ENCODE assay signal across 1 cellular context in genomic region chr4:4188557-4188956, GRCh38.
TF ChIP-seq lines count a peak whose summit lies in the region.
"Not testable (repeated sequence)": the region's sequence is repeated elsewhere in the genome, so short reads cannot be mapped to it uniquely, and the experiment has no call there.

No MANE protein-coding gene starts in this region.

TF ChIP-seq in HepG2, 621 proteins besides CTCF, POLR2A, EP300 and RAD21 (continued from another document and continues in another):
- TF ChIP-seq ARID5B (CRISPR knock-in tag; IDR thresholded peaks at IDR 0.05), result peak; percentile 85
- TF ChIP-seq ZNF317 (CRISPR knock-in tag; IDR thresholded peaks at IDR 0.05), result peak; percentile 33; the same call in 1 of the 2 replicates
- peak; percentile 87 for TF ChIP-seq ETV5 (CRISPR knock-in tag; IDR thresholded peaks at IDR 0.05; ENCODE audit: borderline replicate concordance)
- TF ChIP-seq ZMYM4 (CRISPR knock-in tag; IDR thresholded peaks at IDR 0.05), result peak; percentile 66
- peak; percentile 73 for TF ChIP-seq MED13 (CRISPR knock-in tag; IDR thresholded peaks at IDR 0.05)
- TF ChIP-seq HDAC1 (CRISPR knock-in tag; IDR thresholded peaks at IDR 0.05), result 0 out of 2 replicates have a peak, but pooled peaks have one; percentile 31
- TF ChIP-seq ZNF232 (CRISPR knock-in tag; IDR thresholded peaks at IDR 0.05; ENCODE audit: borderline replicate concordance), result peak; percentile 92
- peak; percentile 29 for TF ChIP-seq TEAD3 (CRISPR knock-in tag; optimal IDR thresholded peaks at IDR 0.05; ENCODE audit: borderline replicate concordance)
- TF ChIP-seq, protein P1, sequence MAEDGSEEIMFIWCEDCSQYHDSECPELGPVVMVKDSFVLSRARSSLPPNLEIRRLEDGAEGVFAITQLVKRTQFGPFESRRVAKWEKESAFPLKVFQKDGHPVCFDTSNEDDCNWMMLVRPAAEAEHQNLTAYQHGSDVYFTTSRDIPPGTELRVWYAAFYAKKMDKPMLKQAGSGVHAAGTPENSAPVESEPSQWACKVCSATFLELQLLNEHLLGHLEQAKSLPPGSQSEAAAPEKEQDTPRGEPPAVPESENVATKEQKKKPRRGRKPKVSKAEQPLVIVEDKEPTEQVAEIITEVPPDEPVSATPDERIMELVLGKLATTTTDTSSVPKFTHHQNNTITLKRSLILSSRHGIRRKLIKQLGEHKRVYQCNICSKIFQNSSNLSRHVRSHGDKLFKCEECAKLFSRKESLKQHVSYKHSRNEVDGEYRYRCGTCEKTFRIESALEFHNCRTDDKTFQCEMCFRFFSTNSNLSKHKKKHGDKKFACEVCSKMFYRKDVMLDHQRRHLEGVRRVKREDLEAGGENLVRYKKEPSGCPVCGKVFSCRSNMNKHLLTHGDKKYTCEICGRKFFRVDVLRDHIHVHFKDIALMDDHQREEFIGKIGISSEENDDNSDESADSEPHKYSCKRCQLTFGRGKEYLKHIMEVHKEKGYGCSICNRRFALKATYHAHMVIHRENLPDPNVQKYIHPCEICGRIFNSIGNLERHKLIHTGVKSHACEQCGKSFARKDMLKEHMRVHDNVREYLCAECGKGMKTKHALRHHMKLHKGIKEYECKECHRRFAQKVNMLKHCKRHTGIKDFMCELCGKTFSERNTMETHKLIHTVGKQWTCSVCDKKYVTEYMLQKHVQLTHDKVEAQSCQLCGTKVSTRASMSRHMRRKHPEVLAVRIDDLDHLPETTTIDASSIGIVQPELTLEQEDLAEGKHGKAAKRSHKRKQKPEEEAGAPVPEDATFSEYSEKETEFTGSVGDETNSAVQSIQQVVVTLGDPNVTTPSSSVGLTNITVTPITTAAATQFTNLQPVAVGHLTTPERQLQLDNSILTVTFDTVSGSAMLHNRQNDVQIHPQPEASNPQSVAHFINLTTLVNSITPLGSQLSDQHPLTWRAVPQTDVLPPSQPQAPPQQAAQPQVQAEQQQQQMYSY (CRISPR knock-in tag; IDR thresholded peaks at IDR 0.05), result 0 out of 2 replicates have a peak, but pooled peaks have one; percentile 26
- peak; percentile 79 for TF ChIP-seq RARA (CRISPR knock-in tag; IDR thresholded peaks at IDR 0.05)
- TF ChIP-seq HMG20B (CRISPR knock-in tag; conservative IDR thresholded peaks at IDR 0.05), result 0 out of 2 replicates have a peak, but pooled peaks have one; percentile 60
- peak; percentile 81 for TF ChIP-seq SOX13 (IDR thresholded peaks at IDR 0.05)
- TF ChIP-seq SOX13 (CRISPR knock-in tag; conservative IDR thresholded peaks at IDR 0.05 in 1 of 2, IDR thresholded peaks at IDR 0.05 in 1 of 2), result peak in 1 of 2 experiments; percentile 96; a peak in 2 of 4 replicates
- 0 out of 2 replicates have a peak, but pooled peaks have one; percentile 13 for TF ChIP-seq GABPB1 (CRISPR knock-in tag; IDR thresholded peaks at IDR 0.05)
- not testable (repeated sequence) for TF ChIP-seq FOXA1 (IDR thresholded peaks at IDR 0.05)
- TF ChIP-seq FOXA1 (CRISPR knock-in tag; IDR thresholded peaks at IDR 0.05), result peak; percentile 86
- TF ChIP-seq TCF7 (IDR thresholded peaks at IDR 0.05; ENCODE audit: low read depth), result peak; percentile 60
- TF ChIP-seq MED8 (CRISPR knock-in tag; IDR thresholded peaks at IDR 0.05; ENCODE audit: insufficient replicate concordance), result peak; percentile 36
- TF ChIP-seq ZBTB7B (CRISPR knock-in tag; IDR thresholded peaks at IDR 0.05), result peak; percentile 50; the same call in 1 of the 2 replicates
- peak; percentile 86 for TF ChIP-seq ZNF609 (CRISPR knock-in tag; IDR thresholded peaks at IDR 0.05; ENCODE audit: borderline replicate concordance)
- TF ChIP-seq ZNF614 (CRISPR knock-in tag; IDR thresholded peaks at IDR 0.05; ENCODE audit: borderline replicate concordance), result peak; percentile 37; the same call in 1 of the 2 replicates
- peak; percentile 21; the same call in 1 of the 2 replicates for TF ChIP-seq RXRA (CRISPR knock-in tag; IDR thresholded peaks at IDR 0.05)
- peak; percentile 73; the same call in 1 of the 2 replicates for TF ChIP-seq AHDC1 (CRISPR knock-in tag; IDR thresholded peaks at IDR 0.05; ENCODE audit: borderline replicate concordance)
- peak; percentile 78 for TF ChIP-seq ISL2 (CRISPR knock-in tag; IDR thresholded peaks at IDR 0.05)
- TF ChIP-seq ZFY (CRISPR knock-in tag; IDR thresholded peaks at IDR 0.05), result 0 out of 2 replicates have a peak, but pooled peaks have one; percentile 28
- TF ChIP-seq, protein P2, sequence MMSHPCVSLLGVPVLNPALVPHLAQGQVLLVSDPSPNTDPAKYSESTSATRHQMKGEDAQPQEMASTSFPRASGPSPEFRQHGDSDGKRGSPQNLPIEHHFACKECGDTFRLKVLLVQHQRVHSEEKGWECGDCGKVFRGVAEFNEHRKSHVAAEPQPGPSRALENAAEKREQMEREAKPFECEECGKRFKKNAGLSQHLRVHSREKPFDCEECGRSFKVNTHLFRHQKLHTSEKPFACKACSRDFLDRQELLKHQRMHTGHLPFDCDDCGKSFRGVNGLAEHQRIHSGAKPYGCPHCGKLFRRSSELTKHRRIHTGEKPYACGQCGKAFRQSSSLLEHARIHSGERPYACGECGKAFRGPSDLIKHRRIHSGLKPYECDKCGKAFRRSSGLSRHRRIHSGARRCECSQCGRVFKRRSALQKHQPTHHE (CRISPR knock-in tag; IDR thresholded peaks at IDR 0.05; ENCODE audit: borderline replicate concordance), result peak; percentile 65; the same call in 1 of the 2 replicates
- 0 out of 2 replicates have a peak, but pooled peaks have one; percentile 16 for TF ChIP-seq ZNF770 (CRISPR knock-in tag; IDR thresholded peaks at IDR 0.05)
- TF ChIP-seq HDAC2 (CRISPR knock-in tag; IDR thresholded peaks at IDR 0.05), result peak; percentile 70
- TF ChIP-seq, protein P3, sequence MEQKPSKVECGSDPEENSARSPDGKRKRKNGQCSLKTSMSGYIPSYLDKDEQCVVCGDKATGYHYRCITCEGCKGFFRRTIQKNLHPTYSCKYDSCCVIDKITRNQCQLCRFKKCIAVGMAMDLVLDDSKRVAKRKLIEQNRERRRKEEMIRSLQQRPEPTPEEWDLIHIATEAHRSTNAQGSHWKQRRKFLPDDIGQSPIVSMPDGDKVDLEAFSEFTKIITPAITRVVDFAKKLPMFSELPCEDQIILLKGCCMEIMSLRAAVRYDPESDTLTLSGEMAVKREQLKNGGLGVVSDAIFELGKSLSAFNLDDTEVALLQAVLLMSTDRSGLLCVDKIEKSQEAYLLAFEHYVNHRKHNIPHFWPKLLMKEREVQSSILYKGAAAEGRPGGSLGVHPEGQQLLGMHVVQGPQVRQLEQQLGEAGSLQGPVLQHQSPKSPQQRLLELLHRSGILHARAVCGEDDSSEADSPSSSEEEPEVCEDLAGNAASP (CRISPR knock-in tag; IDR thresholded peaks at IDR 0.05; ENCODE audit: borderline replicate concordance), result 0 out of 2 replicates have a peak, but pooled peaks have one; percentile 22
- TF ChIP-seq SAP130 (CRISPR knock-in tag; IDR thresholded peaks at IDR 0.05; ENCODE audit: low read depth), result peak; percentile 60
- TF ChIP-seq POGZ (CRISPR knock-in tag; IDR thresholded peaks at IDR 0.05), result peak; percentile 61
